1 cellular context compared by ENCODE assay signal in genomic region chr1:36224537-36225297, GRCh38.
TF ChIP-seq lines count a peak whose summit lies in the region.

No MANE protein-coding gene starts in this region.

TF ChIP-seq in H1, 55 proteins besides CTCF, POLR2A, EP300 and RAD21 (continued from another document):
- TF ChIP-seq CHD7 (IDR thresholded peaks at IDR 0.05; ENCODE audit: insufficient replicate concordance, low read length) (no peak), GABPA (IDR thresholded peaks at IDR 0.05; ENCODE audit: borderline replicate concordance, insufficient read depth, low read length) (no peak), MAX (IDR thresholded peaks at IDR 0.05) (peak; percentile 75), KDM5A (IDR thresholded peaks at IDR 0.05; ENCODE audit: low read length) (peak; percentile 43; the same call in 1 of the 2 replicates), ASH2L (IDR thresholded peaks at IDR 0.05; ENCODE audit: low read length) (peak; percentile 78), RBBP5 (IDR thresholded peaks at IDR 0.05; ENCODE audit: borderline replicate concordance, low read depth, low read length) (0 out of 2 replicates have a peak, but pooled peaks have one; percentile 6), MAFK (IDR thresholded peaks at IDR 0.05; ENCODE audit: low read depth, low read length) (no peak), TCF12 (IDR thresholded peaks at IDR 0.05; ENCODE audit: low read depth, low read length) (no peak), PHF8 (conservative IDR thresholded peaks at IDR 0.05; ENCODE audit: low read depth, low read length) (peak; percentile 96)
TF ChIP-seq in H1: peak in this region for 7.
